1 cellular context compared by ENCODE assay signal in the genomic region with DNA sequence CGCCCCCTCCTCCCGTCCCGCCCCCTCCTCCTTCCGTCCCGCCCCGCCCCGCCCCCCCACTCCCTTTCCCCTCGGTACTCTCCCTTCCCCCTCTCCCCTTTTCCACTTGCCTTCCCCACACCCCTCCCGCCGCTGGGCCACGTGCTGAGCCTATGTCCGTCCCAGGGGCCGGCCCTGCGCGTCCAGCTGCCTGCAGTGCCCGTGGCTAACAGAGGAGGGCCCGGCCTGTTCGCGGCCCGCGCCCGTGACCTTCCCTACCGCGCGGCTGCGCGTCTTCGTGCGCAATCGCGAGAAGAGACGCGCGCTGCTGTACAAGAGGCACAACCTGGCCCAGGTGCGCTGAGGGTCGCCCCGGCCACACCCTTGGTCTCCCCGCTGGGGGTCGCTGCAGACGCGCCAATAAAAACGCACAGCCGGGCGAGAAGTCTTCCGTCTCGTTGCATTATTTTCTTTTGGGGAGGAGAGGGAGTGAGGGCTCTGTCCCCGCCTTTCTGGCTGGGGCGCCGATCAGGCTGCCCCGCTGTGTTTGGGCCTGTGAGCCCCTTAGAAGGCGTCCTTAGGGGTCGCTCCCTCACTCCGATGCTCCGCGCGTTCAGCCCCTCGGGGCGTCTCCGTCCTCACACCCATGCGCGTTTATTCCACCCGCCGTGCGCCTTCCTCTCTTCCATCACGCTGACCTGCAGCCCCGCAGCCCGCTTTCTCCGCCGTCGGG.
A peak's percentile ranks its signal among the peaks of the same experiment; 100 is the strongest.
TF ChIP-seq lines count a peak whose summit lies in the region.

No MANE protein-coding gene starts in this region.

TF ChIP-seq in GM23338, 12 proteins besides CTCF, POLR2A, EP300 and RAD21 (continued from another document):
- TF ChIP-seq, protein P1, sequence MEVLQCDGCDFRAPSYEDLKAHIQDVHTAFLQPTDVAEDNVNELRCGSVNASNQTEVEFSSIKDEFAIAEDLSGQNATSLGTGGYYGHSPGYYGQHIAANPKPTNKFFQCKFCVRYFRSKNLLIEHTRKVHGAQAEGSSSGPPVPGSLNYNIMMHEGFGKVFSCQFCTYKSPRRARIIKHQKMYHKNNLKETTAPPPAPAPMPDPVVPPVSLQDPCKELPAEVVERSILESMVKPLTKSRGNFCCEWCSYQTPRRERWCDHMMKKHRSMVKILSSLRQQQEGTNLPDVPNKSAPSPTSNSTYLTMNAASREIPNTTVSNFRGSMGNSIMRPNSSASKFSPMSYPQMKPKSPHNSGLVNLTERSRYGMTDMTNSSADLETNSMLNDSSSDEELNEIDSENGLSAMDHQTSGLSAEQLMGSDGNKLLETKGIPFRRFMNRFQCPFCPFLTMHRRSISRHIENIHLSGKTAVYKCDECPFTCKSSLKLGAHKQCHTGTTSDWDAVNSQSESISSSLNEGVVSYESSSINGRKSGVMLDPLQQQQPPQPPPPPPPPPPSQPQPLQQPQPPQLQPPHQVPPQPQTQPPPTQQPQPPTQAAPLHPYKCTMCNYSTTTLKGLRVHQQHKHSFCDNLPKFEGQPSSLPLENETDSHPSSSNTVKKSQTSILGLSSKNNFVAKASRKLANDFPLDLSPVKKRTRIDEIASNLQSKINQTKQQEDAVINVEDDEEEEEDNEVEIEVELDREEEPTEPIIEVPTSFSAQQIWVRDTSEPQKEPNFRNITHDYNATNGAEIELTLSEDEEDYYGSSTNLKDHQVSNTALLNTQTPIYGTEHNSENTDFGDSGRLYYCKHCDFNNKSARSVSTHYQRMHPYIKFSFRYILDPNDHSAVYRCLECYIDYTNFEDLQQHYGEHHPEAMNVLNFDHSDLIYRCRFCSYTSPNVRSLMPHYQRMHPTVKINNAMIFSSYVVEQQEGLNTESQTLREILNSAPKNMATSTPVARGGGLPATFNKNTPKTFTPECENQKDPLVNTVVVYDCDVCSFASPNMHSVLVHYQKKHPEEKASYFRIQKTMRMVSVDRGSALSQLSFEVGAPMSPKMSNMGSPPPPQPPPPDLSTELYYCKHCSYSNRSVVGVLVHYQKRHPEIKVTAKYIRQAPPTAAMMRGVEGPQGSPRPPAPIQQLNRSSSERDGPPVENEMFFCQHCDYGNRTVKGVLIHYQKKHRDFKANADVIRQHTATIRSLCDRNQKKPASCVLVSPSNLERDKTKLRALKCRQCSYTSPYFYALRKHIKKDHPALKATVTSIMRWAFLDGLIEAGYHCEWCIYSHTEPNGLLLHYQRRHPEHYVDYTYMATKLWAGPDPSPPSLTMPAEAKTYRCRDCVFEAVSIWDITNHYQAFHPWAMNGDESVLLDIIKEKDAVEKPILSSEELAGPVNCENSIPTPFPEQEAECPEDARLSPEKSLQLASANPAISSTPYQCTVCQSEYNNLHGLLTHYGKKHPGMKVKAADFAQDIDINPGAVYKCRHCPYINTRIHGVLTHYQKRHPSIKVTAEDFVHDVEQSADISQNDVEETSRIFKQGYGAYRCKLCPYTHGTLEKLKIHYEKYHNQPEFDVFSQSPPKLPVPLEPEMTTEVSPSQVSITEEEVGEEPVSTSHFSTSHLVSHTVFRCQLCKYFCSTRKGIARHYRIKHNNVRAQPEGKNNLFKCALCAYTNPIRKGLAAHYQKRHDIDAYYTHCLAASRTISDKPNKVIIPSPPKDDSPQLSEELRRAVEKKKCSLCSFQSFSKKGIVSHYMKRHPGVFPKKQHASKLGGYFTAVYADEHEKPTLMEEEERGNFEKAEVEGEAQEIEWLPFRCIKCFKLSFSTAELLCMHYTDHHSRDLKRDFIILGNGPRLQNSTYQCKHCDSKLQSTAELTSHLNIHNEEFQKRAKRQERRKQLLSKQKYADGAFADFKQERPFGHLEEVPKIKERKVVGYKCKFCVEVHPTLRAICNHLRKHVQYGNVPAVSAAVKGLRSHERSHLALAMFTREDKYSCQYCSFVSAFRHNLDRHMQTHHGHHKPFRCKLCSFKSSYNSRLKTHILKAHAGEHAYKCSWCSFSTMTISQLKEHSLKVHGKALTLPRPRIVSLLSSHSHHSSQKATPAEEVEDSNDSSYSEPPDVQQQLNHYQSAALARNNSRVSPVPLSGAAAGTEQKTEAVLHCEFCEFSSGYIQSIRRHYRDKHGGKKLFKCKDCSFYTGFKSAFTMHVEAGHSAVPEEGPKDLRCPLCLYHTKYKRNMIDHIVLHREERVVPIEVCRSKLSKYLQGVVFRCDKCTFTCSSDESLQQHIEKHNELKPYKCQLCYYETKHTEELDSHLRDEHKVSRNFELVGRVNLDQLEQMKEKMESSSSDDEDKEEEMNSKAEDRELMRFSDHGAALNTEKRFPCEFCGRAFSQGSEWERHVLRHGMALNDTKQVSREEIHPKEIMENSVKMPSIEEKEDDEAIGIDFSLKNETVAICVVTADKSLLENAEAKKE (CRISPR knock-in tag; IDR thresholded peaks at IDR 0.05), result no peak
- TF ChIP-seq STAT1 (IDR thresholded peaks at IDR 0.05; ENCODE audit: unreplicated experiment) (no peak), EZH2phosphoT487 (IDR thresholded peaks at IDR 0.05; ENCODE audit: unreplicated experiment) (no peak), CREB1 (CRISPR knock-in tag; IDR thresholded peaks at IDR 0.05; ENCODE audit: low read depth) (0 out of 2 replicates have a peak, but pooled peaks have one; percentile 15)
